1 cellular context compared by ENCODE assay signal in the genomic region with DNA sequence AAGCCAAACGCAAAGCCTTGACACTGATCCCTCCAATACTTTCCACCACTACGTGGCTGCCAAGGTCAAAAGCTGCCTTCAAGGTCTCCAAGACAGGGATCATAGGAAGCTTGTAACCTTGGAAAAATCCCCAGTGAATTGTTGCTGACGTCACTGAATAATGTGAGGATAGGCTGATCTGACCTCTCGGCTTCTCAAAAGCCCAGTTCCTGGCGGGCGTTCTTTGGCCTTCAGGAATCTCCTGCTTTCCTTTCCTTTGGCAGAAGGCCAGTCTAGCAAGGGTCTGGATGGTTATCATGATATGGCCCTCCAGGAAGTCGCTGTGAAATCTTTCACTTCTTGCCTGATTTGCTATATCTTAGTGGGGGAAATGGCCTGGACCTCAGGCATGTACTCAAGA.
A peak's percentile ranks its signal among the peaks of the same experiment; 100 is the strongest.
TF ChIP-seq lines count a peak whose summit lies in the region.

No MANE protein-coding gene starts in this region.

TF ChIP-seq in K562, 482 proteins besides CTCF, POLR2A, EP300 and RAD21 (continued from another document):
- TF ChIP-seq, protein P1, sequence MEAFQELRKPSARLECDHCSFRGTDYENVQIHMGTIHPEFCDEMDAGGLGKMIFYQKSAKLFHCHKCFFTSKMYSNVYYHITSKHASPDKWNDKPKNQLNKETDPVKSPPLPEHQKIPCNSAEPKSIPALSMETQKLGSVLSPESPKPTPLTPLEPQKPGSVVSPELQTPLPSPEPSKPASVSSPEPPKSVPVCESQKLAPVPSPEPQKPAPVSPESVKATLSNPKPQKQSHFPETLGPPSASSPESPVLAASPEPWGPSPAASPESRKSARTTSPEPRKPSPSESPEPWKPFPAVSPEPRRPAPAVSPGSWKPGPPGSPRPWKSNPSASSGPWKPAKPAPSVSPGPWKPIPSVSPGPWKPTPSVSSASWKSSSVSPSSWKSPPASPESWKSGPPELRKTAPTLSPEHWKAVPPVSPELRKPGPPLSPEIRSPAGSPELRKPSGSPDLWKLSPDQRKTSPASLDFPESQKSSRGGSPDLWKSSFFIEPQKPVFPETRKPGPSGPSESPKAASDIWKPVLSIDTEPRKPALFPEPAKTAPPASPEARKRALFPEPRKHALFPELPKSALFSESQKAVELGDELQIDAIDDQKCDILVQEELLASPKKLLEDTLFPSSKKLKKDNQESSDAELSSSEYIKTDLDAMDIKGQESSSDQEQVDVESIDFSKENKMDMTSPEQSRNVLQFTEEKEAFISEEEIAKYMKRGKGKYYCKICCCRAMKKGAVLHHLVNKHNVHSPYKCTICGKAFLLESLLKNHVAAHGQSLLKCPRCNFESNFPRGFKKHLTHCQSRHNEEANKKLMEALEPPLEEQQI (IDR thresholded peaks at IDR 0.05), result no peak
- TF ChIP-seq ZNF175 (CRISPR knock-in tag; IDR thresholded peaks at IDR 0.05; ENCODE audit: low read depth) (0 out of 2 replicates have a peak, but pooled peaks have one; percentile 30), PRPF4 (IDR thresholded peaks at IDR 0.05; ENCODE audit: insufficient read depth, low read depth, low read length, poor library complexity, severe bottlenecking) (no peak), CREB1 (IDR thresholded peaks at IDR 0.05) (no peak), CREB1 (CRISPR knock-in tag; IDR thresholded peaks at IDR 0.05) (0 out of 2 replicates have a peak, but pooled peaks have one; percentile 37), ZNF347 (CRISPR knock-in tag; IDR thresholded peaks at IDR 0.05; ENCODE audit: low read depth) (no peak), SMAD4 (CRISPR knock-in tag; conservative IDR thresholded peaks at IDR 0.05) (peak; percentile 55; the same call in 1 of the 2 replicates), NFIC (IDR thresholded peaks at IDR 0.05) (peak; percentile 74), ATF7 (IDR thresholded peaks at IDR 0.05) (peak; percentile 82; the same call in 1 of the 2 replicates), FOXK1 (CRISPR knock-in tag; IDR thresholded peaks at IDR 0.05; ENCODE audit: borderline replicate concordance) (0 out of 2 replicates have a peak, but pooled peaks have one; percentile 34), KLF10 (CRISPR knock-in tag; IDR thresholded peaks at IDR 0.05) (no peak), BRF1 (IDR thresholded peaks at IDR 0.05; ENCODE audit: borderline replicate concordance, extremely low read depth, insufficient read length) (no peak), ATF1 (CRISPR knock-in tag; IDR thresholded peaks at IDR 0.05) (no peak), ATF1 (tag; IDR thresholded peaks at IDR 0.05) (peak; percentile 57), ESRRA (IDR thresholded peaks at IDR 0.05; ENCODE audit: borderline replicate concordance, low read depth) (peak; percentile 88), MAZ (CRISPR knock-in tag; conservative IDR thresholded peaks at IDR 0.05 in 1 of 2, IDR thresholded peaks at IDR 0.05 in 1 of 2) (peak in 1 of 2 experiments; percentile 37; a peak in 1 of 4 replicates), ZNF212 (CRISPR knock-in tag; IDR thresholded peaks at IDR 0.05) (no peak), DMBX1 (CRISPR knock-in tag; IDR thresholded peaks at IDR 0.05; ENCODE audit: borderline replicate concordance) (peak; percentile 27; the same call in 1 of the 2 replicates)
- TF ChIP-seq, protein P2, sequence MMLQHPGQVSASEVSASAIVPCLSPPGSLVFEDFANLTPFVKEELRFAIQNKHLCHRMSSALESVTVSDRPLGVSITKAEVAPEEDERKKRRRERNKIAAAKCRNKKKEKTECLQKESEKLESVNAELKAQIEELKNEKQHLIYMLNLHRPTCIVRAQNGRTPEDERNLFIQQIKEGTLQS (IDR thresholded peaks at IDR 0.05), result peak; percentile 61
- TF ChIP-seq, protein P2 (CRISPR knock-in tag; conservative IDR thresholded peaks at IDR 0.05), result no peak
- TF ChIP-seq, protein P3, sequence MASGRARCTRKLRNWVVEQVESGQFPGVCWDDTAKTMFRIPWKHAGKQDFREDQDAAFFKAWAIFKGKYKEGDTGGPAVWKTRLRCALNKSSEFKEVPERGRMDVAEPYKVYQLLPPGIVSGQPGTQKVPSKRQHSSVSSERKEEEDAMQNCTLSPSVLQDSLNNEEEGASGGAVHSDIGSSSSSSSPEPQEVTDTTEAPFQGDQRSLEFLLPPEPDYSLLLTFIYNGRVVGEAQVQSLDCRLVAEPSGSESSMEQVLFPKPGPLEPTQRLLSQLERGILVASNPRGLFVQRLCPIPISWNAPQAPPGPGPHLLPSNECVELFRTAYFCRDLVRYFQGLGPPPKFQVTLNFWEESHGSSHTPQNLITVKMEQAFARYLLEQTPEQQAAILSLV (tag; IDR thresholded peaks at IDR 0.05), result no peak
